In the genomic region with DNA sequence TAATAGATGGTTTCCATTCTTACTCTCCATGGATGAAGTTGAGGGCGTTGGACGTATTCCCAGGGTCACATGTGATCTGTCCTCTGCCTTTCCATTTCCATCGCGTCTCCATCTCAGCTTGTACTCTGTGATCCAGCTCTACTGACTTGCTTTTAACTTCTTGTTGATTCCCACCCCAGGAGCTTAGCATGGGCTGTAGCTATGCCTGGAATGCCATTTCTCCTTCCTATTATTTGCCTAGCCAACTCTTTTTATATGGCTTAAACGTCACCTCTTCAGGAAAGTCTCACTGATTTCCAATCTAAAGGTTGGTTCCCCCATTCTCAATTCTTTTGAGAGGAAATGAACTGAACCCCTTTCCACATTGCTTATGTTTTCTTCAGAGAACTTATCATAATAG, we compare ENCODE assay signal across 25 cellular contexts.
"Had no signal": no experiment of that assay in that cellular context is flagged by ENCODE, and none has a peak within 500 bp of the region (broad histone marks: within the 10 kb centered on the region; RNA-seq: fewer than 3 reads in every experiment).

No MANE protein-coding gene starts in this region.

- H3K36me3 ChIP-seq: heart left ventricle, left ventricle myocardium inferior, pancreas, prostate gland, suprapubic skin, thoracic aorta, tibial artery, upper lobe of right lung had no signal

- H3K27ac Mint-ChIP-seq: memory B cell; stimulated activated naive CD8-positive, alpha-beta T cell treated with anti-CD3 and anti-CD28 coated beads, Interleukin-15, Interleukin-2, amounts not matched to agents 100 ng/mL and 50 ng/mL, for 24 hours had no signal

- DNase-seq: heart left ventricle; hypothalamus; islet precursor cell; left ventricle myocardium inferior; naive thymus-derived CD8-positive, alpha-beta T cell; nucleus accumbens; pancreas; posterior cingulate gyrus; retina; right cardiac atrium; stimulated activated CD4-positive, alpha-beta T cell treated with anti-CD3 and anti-CD28 coated beads, Interleukin-12 subunit alpha, Interleukin-12 subunit beta, amount 100 ng/mL, for 4 hours; stimulated activated CD4-positive, alpha-beta T cell treated with anti-CD3 and anti-CD28 coated beads, Interleukin-15, amount 100 ng/mL, for 24 hours; stimulated activated CD4-positive, alpha-beta T cell treated with anti-CD3 and anti-CD28 coated beads, Interleukin-2, amount 100 ng/mL, for 24 hours; stimulated activated CD4-positive, alpha-beta T cell treated with anti-CD3 and anti-CD28 coated beads, Interleukin-4, amount 100 ng/mL, for 1 hour; stimulated activated naive CD4-positive, alpha-beta T cell; tibial artery; trophoblast cell; upper lobe of right lung had no signal

- H3K9me3 Mint-ChIP-seq: memory B cell; naive thymus-derived CD8-positive, alpha-beta T cell; stimulated activated naive CD8-positive, alpha-beta T cell treated with anti-CD3 and anti-CD28 coated beads, Interleukin-15, Interleukin-2, amounts not matched to agents 100 ng/mL and 50 ng/mL, for 24 hours had no signal

- H3K27me3 ChIP-seq: tibial artery, upper lobe of right lung had no signal

- H3K27ac ChIP-seq: heart left ventricle, left ventricle myocardium inferior, pancreas, prostate gland, skin epidermis, suprapubic skin, thoracic aorta, tibial artery, upper lobe of right lung had no signal

- H3K27me3 Mint-ChIP-seq: memory B cell; naive thymus-derived CD8-positive, alpha-beta T cell; stimulated activated naive CD8-positive, alpha-beta T cell treated with anti-CD3 and anti-CD28 coated beads, Interleukin-15, Interleukin-2, amounts not matched to agents 100 ng/mL and 50 ng/mL, for 24 hours had no signal

- H3K4me1 ChIP-seq: left ventricle myocardium inferior, pancreas, prostate gland, suprapubic skin, tibial artery, upper lobe of right lung had no signal

- H3K9me3 ChIP-seq: heart left ventricle, left ventricle myocardium inferior, pancreas, prostate gland, suprapubic skin, thoracic aorta, tibial artery, upper lobe of right lung had no signal

- ATAC-seq: heart left ventricle; naive thymus-derived CD8-positive, alpha-beta T cell; pancreas; right cardiac atrium; sciatic nerve; upper lobe of right lung had no signal

- H3K4me3 Mint-ChIP-seq: memory B cell; stimulated activated naive CD8-positive, alpha-beta T cell treated with anti-CD3 and anti-CD28 coated beads, Interleukin-15, Interleukin-2, amounts not matched to agents 100 ng/mL and 50 ng/mL, for 24 hours had no signal

- H3K4me3 ChIP-seq: heart left ventricle, left ventricle myocardium inferior, pancreas, prostate gland, skin epidermis, suprapubic skin, thoracic aorta, tibial artery, upper lobe of right lung had no signal

- H3K36me3 Mint-ChIP-seq: memory B cell; naive thymus-derived CD8-positive, alpha-beta T cell had no signal
